In the genomic region with DNA sequence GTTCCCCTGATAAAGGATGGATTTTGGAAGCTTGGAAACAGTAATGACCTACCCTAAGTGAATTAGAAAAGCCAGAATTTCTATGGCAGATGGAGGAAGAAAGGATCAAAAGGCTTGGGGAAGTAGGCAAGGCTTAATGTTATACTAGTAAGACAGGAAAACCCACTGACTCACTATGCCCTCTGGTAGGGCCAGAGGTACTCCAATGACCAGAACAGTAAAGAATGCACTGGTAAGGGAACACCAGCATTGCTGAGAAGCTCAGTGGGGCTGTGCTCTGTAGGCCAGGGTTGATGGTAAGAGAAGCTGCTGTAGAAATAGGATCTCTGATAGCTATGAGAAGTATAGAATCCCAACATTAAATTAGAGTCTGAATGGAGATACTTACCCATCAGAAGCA, we compare ENCODE assay signal across 24 cellular contexts.
"Had no signal": no experiment of that assay in that cellular context is flagged by ENCODE, and none has a peak within 500 bp of the region (broad histone marks: within the 10 kb centered on the region; RNA-seq: fewer than 3 reads in every experiment).

No MANE protein-coding gene starts in this region.

- H3K9ac ChIP-seq: parathyroid adenoma had no signal

- H2AFZ ChIP-seq: parathyroid adenoma had no signal

- DNase-seq: activated CD4-positive, alpha-beta T cell treated with anti-CD3 and anti-CD28 coated beads for 1 hour; activated CD4-positive, alpha-beta T cell treated with anti-CD3 and anti-CD28 coated beads, Interleukin-2, amount 50 U/mL, for 1 hour; activated CD8-positive, alpha-beta T cell treated with anti-CD3 and anti-CD28 coated beads, Interleukin-2, amount 10 ng/mL, durations not matched to agents 7 days and 5 days; activated naive CD4-positive, alpha-beta T cell; activated T-cell treated with anti-CD3 and anti-CD28 coated beads, Interleukin-2, amount 50 U/mL, for 1 hour; adrenal gland; brain microvascular endothelial cell; colonic mucosa; dorsolateral prefrontal cortex; effector memory CD8-positive, alpha-beta T cell; foreskin melanocyte; glutamatergic neuron; hippocampal formation; right cardiac atrium; stimulated activated CD4-positive, alpha-beta T cell treated with anti-CD3 and anti-CD28 coated beads, Interleukin-2, amount 100 ng/mL, for 24 hours; stimulated activated naive CD8-positive, alpha-beta T cell treated with anti-CD3 and anti-CD28 coated beads, Interleukin-15, amount 100 ng/mL, for 72 hours; T-helper 1 cell; tibial artery had no signal

- H3K4me1 ChIP-seq: adrenal gland, ascending aorta, colonic mucosa, parathyroid adenoma had no signal

- H3K4me3 ChIP-seq: adrenal gland, ascending aorta, colonic mucosa, dorsolateral prefrontal cortex, tibial artery had no signal

- H3K27ac ChIP-seq: adrenal gland, ascending aorta, brain microvascular endothelial cell, colonic mucosa, dorsolateral prefrontal cortex, epithelial cell of prostate, neutrophil, parathyroid adenoma, tibial artery had no signal

- ATAC-seq: activated CD8-positive, alpha-beta T cell treated with anti-CD3 and anti-CD28 coated beads, Interleukin-2, amount 10 ng/mL, durations not matched to agents 7 days and 5 days; activated T-helper 17 cell treated with anti-CD3 and anti-CD28 coated beads, Interleukin-2, amount 50 U/mL, for 72 hours; effector memory CD8-positive, alpha-beta T cell; right cardiac atrium; stimulated activated effector memory CD8-positive, alpha-beta T cell treated with anti-CD3 and anti-CD28 coated beads, Interleukin-12 subunit alpha, Interleukin-12 subunit beta, amount 100 ng/mL, for 72 hours; stimulated activated naive CD8-positive, alpha-beta T cell treated with anti-CD3 and anti-CD28 coated beads, Interleukin-15, amount 100 ng/mL, for 72 hours had no signal

- H3K9me3 ChIP-seq: adrenal gland, colonic mucosa had no signal

- H3K36me3 ChIP-seq: adrenal gland, ascending aorta, brain microvascular endothelial cell, colonic mucosa, neutrophil, tibial artery had no signal

- H3K27me3 ChIP-seq: adrenal gland, ascending aorta, brain microvascular endothelial cell, colonic mucosa, neutrophil, tibial artery had no signal
